8 cellular contexts compared by ENCODE assay signal in the genomic region with DNA sequence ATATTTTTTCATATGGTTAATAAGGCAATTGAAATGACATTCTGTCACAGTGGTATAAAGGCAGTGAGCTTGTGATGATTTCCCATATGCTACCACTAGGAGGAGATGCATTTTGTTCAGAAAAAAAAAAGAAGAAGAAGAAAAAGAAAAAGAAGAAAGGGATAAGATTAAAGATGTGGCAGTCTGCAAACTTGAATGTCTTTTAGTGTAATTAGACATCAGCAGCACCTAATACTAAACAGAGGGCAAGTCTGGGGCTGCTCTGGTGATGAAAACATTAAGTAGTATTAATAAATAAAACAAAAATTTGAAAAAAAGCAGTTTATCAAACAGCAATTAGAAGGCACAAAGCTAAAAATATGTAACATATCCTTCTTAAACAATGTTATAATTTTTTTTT.
A peak's percentile ranks its signal among the peaks of the same experiment; 100 is the strongest.
DNase-seq lines count a peak whose midpoint lies in the region; ATAC-seq, FAIRE-seq and TF ChIP-seq lines count a peak whose summit lies in the region.

No MANE protein-coding gene starts in this region.

- H3K4me3 ChIP-seq in DND-41 (ENCODE audit: low read depth in 1 of 2, low read length in 2 of 2) (no peak overlapping the region), KMS-11 (IDR thresholded peaks at IDR 0.05; ENCODE audit: insufficient read depth, low read depth, low read length) (no peak overlapping the region), adrenal gland (no peak overlapping the region), right lobe of liver (no peak overlapping the region)

- H4K20me1 ChIP-seq in DND-41 (ENCODE audit: insufficient read depth, low read length), result no peaks in the 10 kb centered on the region
- no peaks in the 10 kb centered on the region for H4K20me1 ChIP-seq in KMS-11 (ENCODE audit: insufficient read depth)

- intact Hi-C loops in adrenal gland (cut with DNase I) (loop anchor here in 1 of 2 donors (10.0 kb wide), 1 partner anchor 460 kb away; no protein-coding TSS in a partner anchor), right lobe of liver (cut with DNase I) (no loop called here)

- no peak for DNase-seq in DND-41
- DNase-seq in adrenal gland, result no peak
- DNase-seq in right lobe of liver, result no peak
- DNase-seq in NCI-H774 (lab: John Stamatoyannopoulos, UW), result no peak
- DNase-seq in activated CD4-positive, CD25-positive, alpha-beta regulatory T cell treated with anti-CD3 and anti-CD28 coated beads, Interleukin-2, amount 50 U/mL, for 72 hours, result no peak
- DNase-seq in RCC 7860 (ENCODE audit: low spot score), result no peak

- no peak for FAIRE-seq in RCC 7860 (lab: Jason Lieb, UNC)

- H3K4me1 ChIP-seq in DND-41 (ENCODE audit: insufficient read depth, low read length), result no peaks in the 10 kb centered on the region
- H3K4me1 ChIP-seq in KMS-11 (ENCODE audit: low read depth, poor library complexity, severe bottlenecking), result no peaks in the 10 kb centered on the region
- no peaks in the 10 kb centered on the region for H3K4me1 ChIP-seq in adrenal gland (replicated peaks in 1 of 2)
- no peaks in the 10 kb centered on the region for H3K4me1 ChIP-seq in right lobe of liver

- H3K36me3 ChIP-seq in DND-41 (ENCODE audit: insufficient read depth, low read length) (no peaks in the 10 kb centered on the region), KMS-11 (ENCODE audit: insufficient read depth) (no peaks in the 10 kb centered on the region), adrenal gland (replicated peaks in 1 of 2) (no peaks in the 10 kb centered on the region), right lobe of liver (no peaks in the 10 kb centered on the region)

- H3K9me3 ChIP-seq in DND-41 (ENCODE audit: insufficient read depth, low read length, severe bottlenecking) (no peaks in the 10 kb centered on the region), adrenal gland (replicated peaks in 1 of 3) (no peaks in the 10 kb centered on the region), right lobe of liver (no peaks in the 10 kb centered on the region)

- TF ChIP-seq POLR2A in adrenal gland (IDR thresholded peaks at IDR 0.05), result no peak
- no peak for TF ChIP-seq POLR2A in right lobe of liver (IDR thresholded peaks at IDR 0.05)

- ATAC-seq in DND-41 (ENCODE audit: insufficient read depth, low read depth) (no peak), right lobe of liver (peak in 1 of 4 donors; percentile 24), esophagus mucosa (no peak)

- H3K79me2 ChIP-seq in DND-41 (ENCODE audit: insufficient read depth, low read length) (no peaks in the 10 kb centered on the region), KMS-11 (ENCODE audit: insufficient read depth, low read depth) (no peaks in the 10 kb centered on the region)

- H2AFZ ChIP-seq in DND-41 (ENCODE audit: low read depth, low read length) (no peak overlapping the region), KMS-11 (ENCODE audit: low read depth) (no peak overlapping the region)

- H3K27ac ChIP-seq in DND-41 (ENCODE audit: low read length), result no peak overlapping the region
- no peak overlapping the region for H3K27ac ChIP-seq in KMS-11
- no peak overlapping the region for H3K27ac ChIP-seq in adrenal gland
- no peak overlapping the region for H3K27ac ChIP-seq in right lobe of liver

- H3K4me2 ChIP-seq in DND-41 (ENCODE audit: insufficient read depth, low read length), result no peak overlapping the region
- no peak overlapping the region for H3K4me2 ChIP-seq in KMS-11

- H3K9ac ChIP-seq in DND-41 (ENCODE audit: low read depth, low read length) (no peak overlapping the region), KMS-11 (no peak overlapping the region)

- TF ChIP-seq CTCF in DND-41 (IDR thresholded peaks at IDR 0.05; ENCODE audit: borderline replicate concordance, extremely low read depth, low read length, poor library complexity, severe bottlenecking), result peak; percentile 53
- TF ChIP-seq CTCF in KMS-11 (conservative IDR thresholded peaks at IDR 0.05; ENCODE audit: low read depth, low read length), result peak; percentile 67
- TF ChIP-seq CTCF in adrenal gland (IDR thresholded peaks at IDR 0.05), result peak in 5 of 6 experiments; percentile 10 to 49 (median 39)
- TF ChIP-seq CTCF in right lobe of liver (IDR thresholded peaks at IDR 0.05), result peak in 3 of 4 donors; percentile 38 to 50 (median 49)

- H3K27me3 ChIP-seq in DND-41 (ENCODE audit: insufficient read depth, low read length, poor library complexity) (no peaks in the 10 kb centered on the region), KMS-11 (ENCODE audit: insufficient read depth, low read depth) (no peaks in the 10 kb centered on the region), adrenal gland (no peaks in the 10 kb centered on the region), right lobe of liver (no peaks in the 10 kb centered on the region)
